Comparison of ENCODE assay signal across 1 cellular context in the genomic region with DNA sequence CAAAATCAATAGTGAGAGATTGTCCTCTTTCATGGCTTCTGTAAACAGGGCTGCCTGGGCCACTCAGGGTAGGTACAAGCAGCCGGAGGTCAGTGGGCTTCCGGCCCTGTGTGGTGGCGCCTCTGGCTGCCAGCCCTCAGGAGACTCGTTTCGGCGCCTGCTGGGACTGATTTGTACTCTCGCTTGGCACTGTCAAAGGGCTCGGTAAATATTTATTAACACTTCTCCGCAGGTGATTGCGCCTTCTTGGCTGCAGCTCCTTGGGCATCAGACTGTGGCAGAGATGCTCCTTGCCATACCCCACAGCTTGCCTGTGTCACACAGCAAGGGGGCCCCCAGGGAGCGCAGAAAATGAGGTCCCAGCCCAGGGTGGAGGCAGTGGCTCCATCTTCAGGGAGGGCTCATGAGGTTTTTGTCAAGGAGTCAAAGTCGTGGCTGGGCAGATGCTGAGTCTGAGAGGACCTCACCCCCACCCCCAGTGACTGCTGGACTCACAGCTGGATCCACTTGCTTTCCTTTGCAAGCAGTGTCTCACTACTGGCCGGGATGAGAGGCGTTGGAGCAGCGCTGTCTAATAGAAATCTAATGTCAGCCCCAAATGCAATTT.
TF ChIP-seq lines count a peak whose summit lies in the region.

No MANE protein-coding gene starts in this region.

TF ChIP-seq in GM23338, 12 proteins besides CTCF, POLR2A, EP300 and RAD21:
- TF ChIP-seq, protein P1, sequence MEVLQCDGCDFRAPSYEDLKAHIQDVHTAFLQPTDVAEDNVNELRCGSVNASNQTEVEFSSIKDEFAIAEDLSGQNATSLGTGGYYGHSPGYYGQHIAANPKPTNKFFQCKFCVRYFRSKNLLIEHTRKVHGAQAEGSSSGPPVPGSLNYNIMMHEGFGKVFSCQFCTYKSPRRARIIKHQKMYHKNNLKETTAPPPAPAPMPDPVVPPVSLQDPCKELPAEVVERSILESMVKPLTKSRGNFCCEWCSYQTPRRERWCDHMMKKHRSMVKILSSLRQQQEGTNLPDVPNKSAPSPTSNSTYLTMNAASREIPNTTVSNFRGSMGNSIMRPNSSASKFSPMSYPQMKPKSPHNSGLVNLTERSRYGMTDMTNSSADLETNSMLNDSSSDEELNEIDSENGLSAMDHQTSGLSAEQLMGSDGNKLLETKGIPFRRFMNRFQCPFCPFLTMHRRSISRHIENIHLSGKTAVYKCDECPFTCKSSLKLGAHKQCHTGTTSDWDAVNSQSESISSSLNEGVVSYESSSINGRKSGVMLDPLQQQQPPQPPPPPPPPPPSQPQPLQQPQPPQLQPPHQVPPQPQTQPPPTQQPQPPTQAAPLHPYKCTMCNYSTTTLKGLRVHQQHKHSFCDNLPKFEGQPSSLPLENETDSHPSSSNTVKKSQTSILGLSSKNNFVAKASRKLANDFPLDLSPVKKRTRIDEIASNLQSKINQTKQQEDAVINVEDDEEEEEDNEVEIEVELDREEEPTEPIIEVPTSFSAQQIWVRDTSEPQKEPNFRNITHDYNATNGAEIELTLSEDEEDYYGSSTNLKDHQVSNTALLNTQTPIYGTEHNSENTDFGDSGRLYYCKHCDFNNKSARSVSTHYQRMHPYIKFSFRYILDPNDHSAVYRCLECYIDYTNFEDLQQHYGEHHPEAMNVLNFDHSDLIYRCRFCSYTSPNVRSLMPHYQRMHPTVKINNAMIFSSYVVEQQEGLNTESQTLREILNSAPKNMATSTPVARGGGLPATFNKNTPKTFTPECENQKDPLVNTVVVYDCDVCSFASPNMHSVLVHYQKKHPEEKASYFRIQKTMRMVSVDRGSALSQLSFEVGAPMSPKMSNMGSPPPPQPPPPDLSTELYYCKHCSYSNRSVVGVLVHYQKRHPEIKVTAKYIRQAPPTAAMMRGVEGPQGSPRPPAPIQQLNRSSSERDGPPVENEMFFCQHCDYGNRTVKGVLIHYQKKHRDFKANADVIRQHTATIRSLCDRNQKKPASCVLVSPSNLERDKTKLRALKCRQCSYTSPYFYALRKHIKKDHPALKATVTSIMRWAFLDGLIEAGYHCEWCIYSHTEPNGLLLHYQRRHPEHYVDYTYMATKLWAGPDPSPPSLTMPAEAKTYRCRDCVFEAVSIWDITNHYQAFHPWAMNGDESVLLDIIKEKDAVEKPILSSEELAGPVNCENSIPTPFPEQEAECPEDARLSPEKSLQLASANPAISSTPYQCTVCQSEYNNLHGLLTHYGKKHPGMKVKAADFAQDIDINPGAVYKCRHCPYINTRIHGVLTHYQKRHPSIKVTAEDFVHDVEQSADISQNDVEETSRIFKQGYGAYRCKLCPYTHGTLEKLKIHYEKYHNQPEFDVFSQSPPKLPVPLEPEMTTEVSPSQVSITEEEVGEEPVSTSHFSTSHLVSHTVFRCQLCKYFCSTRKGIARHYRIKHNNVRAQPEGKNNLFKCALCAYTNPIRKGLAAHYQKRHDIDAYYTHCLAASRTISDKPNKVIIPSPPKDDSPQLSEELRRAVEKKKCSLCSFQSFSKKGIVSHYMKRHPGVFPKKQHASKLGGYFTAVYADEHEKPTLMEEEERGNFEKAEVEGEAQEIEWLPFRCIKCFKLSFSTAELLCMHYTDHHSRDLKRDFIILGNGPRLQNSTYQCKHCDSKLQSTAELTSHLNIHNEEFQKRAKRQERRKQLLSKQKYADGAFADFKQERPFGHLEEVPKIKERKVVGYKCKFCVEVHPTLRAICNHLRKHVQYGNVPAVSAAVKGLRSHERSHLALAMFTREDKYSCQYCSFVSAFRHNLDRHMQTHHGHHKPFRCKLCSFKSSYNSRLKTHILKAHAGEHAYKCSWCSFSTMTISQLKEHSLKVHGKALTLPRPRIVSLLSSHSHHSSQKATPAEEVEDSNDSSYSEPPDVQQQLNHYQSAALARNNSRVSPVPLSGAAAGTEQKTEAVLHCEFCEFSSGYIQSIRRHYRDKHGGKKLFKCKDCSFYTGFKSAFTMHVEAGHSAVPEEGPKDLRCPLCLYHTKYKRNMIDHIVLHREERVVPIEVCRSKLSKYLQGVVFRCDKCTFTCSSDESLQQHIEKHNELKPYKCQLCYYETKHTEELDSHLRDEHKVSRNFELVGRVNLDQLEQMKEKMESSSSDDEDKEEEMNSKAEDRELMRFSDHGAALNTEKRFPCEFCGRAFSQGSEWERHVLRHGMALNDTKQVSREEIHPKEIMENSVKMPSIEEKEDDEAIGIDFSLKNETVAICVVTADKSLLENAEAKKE (CRISPR knock-in tag; IDR thresholded peaks at IDR 0.05): 0 out of 2 replicates have a peak, but pooled peaks have one; percentile 6
- TF ChIP-seq EZH2 (IDR thresholded peaks at IDR 0.05; ENCODE audit: low read depth, unreplicated experiment) (no peak), CREB1 (CRISPR knock-in tag; IDR thresholded peaks at IDR 0.05; ENCODE audit: low read depth) (no peak)
